8 cellular contexts compared by ENCODE assay signal in the genomic region with DNA sequence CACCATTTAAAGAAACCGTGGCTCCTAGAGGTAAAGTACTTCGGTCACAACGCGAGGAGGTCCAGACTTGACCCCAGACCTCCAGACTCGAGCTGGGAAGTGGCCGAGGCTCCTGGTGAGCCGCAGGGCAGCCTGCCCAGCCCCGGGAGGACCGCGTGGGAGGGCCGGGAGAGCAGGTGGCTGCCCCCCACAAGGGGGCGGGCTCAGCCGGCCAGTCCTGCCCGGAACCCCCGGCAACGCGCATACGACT. TPM values are rescaled to one million over a fixed set of nuclear protein-coding genes. Genes with fewer than 3 reads are reported as not detected.
DNase-seq lines count a peak whose midpoint lies in the region; TF ChIP-seq lines count a peak whose summit lies in the region.

A gene (plus strand): TSS at position 214 of the 250 bp plus-strand sequence. CDS start 232 bp downstream, outside the sequence.

- H3K4me3 ChIP-seq in HFF-Myc (replicated peaks; ENCODE audit: low read depth, low read length) (peak within 1 kb of the TSS; percentile 42), choroid plexus epithelial cell (ENCODE audit: low read depth, low read length) (peak within 1 kb of the TSS; percentile 51)

- peak within 1 kb of the TSS; percentile 91 for H3K4me3 Mint-ChIP-seq in mesothelial cell of epicardium

- peaks cover 7% of the 10 kb centered on the region for H3K4me1 Mint-ChIP-seq in mesothelial cell of epicardium

- DNase-seq in NCI-H1417 (lab: John Stamatoyannopoulos, UW) = peak in 2 of 3 experiments; percentile 70 to 71
- no peak for DNase-seq in NCI-H1417 treated with DMSO at 0.1 percent for 48 hours (lab: John Stamatoyannopoulos, UW)
- no peak for DNase-seq in HFF-Myc (ENCODE audit: extremely low read depth, low read depth)
- no peak for DNase-seq in NCI-H460 (ENCODE audit: extremely low read depth, low read depth)
- peak; percentile 17 for DNase-seq in choroid plexus epithelial cell (ENCODE audit: low read depth)
- DNase-seq in mesothelial cell of epicardium (ENCODE audit: low spot score in 2 of 2, unreplicated experiment in 2 of 2) = no peak
- DNase-seq in dedifferentiated amniotic fluid mesenchymal stem cell (ENCODE audit: extremely low spot score) = no peak
- DNase-seq in kidney glomerular epithelial cell (lab: John Stamatoyannopoulos, UW) = no peak

- H3K36me3 Mint-ChIP-seq in mesothelial cell of epicardium = no peaks in the 10 kb centered on the region

- TF ChIP-seq CTCF in HFF-Myc (IDR thresholded peaks at IDR 0.05; ENCODE audit: low read depth, low read length, missing control alignments) = peak; percentile 47
- peak; percentile 37 for TF ChIP-seq CTCF in choroid plexus epithelial cell (conservative IDR thresholded peaks at IDR 0.05; ENCODE audit: low read depth, low read length)
- no peak for TF ChIP-seq CTCF in mesothelial cell of epicardium (IDR thresholded peaks at IDR 0.05; ENCODE audit: unreplicated experiment)

- H3K27me3 Mint-ChIP-seq in mesothelial cell of epicardium (ENCODE audit: low read depth) = peaks cover 69% of the 10 kb centered on the region

- H3K27ac Mint-ChIP-seq in mesothelial cell of epicardium = peak within 1 kb of the TSS; percentile 54

- no peaks in the 10 kb centered on the region for H3K9me3 Mint-ChIP-seq in mesothelial cell of epicardium

RNA-seq across cellular contexts. Expression of the gene that starts here (rescaled TPM):
- total RNA-seq in NCI-H460 (2014; rRNA removed; shearing (Covaris generic)) = 18.7 and 20.0 TPM in 2 replicates
- 20.8 and 23.8 TPM in 2 replicates for polyA plus RNA-seq in NCI-H460 (2014; cell fraction: nucleus; rRNA removed)
- 2.7 to 3.2 TPM (median 3.1 TPM) in 3 replicates for total RNA-seq in mesothelial cell of epicardium

Comparison
In these comparisons a context has a peak if more than half of its experiments do, and no peak if none do; other contexts are left out.
1. DNase-seq: peak in NCI-H1417 (2 of 3) and choroid plexus epithelial cell (single experiment); none in NCI-H1417 treated with DMSO at 0.1 percent for 48 hours (single experiment), HFF-Myc (single experiment), NCI-H460 (single experiment), mesothelial cell of epicardium (0 of 2), dedifferentiated amniotic fluid mesenchymal stem cell (single experiment) and kidney glomerular epithelial cell (single experiment).